In genomic region chr5:115262405-115263247, GRCh38 we compare ENCODE assay signal across 8 cellular contexts. TPM values are rescaled to one million over a fixed set of nuclear protein-coding genes. Genes with fewer than 3 reads are reported as not detected.
DNase-seq lines count a peak whose midpoint lies in the region; ATAC-seq and TF ChIP-seq lines count a peak whose summit lies in the region.

PGGT1B (minus strand) TSS chr5:115262877; CDS start chr5:115262851, 26 bp downstream.

- H3K9me3 ChIP-seq in WERI-Rb-1 (ENCODE audit: severe bottlenecking) (no peaks in the 10 kb centered on the region), breast epithelium (no peaks in the 10 kb centered on the region), iPS-20b (ENCODE audit: insufficient read depth, low read depth, low read length) (no peaks in the 10 kb centered on the region)

- peak within 1 kb of the TSS; percentile 73 for H3K27ac ChIP-seq in WERI-Rb-1
- H3K27ac ChIP-seq in breast epithelium = peak within 1 kb of the TSS; percentile 83 to 87
- no peak within 1 kb of the TSS for H3K27ac ChIP-seq in iPS-20b (ENCODE audit: low read length)
- H3K27ac ChIP-seq in skin epidermis = peak within 1 kb of the TSS; percentile 63 to 96 (median 90)

- peak within 1 kb of the TSS; percentile 85 for H3K9ac ChIP-seq in iPS-20b (ENCODE audit: low read depth, low read length)

- intact Hi-C loops in breast epithelium (cut with DNase I; ENCODE audit: low total_unique reads) = no loop called here

- no peak for TF ChIP-seq POLR2A in breast epithelium (IDR thresholded peaks at IDR 0.05)

- H3K36me3 ChIP-seq in WERI-Rb-1 (no peaks in the 10 kb centered on the region; the same call in 1 of the 2 replicates), breast epithelium (no peaks in the 10 kb centered on the region), iPS-20b (ENCODE audit: insufficient read depth, low read depth, low read length) (peaks cover 11% of the 10 kb centered on the region)

- peak; percentile 93 for ATAC-seq in HG03025 (IDR thresholded peaks at IDR 0.05; ENCODE audit: low FRiP score, unreplicated experiment)

- H3K4me1 ChIP-seq in breast epithelium (peaks cover 0 to 3% of the 10 kb centered on the region in 2 donors), iPS-20b (ENCODE audit: insufficient read depth, low read length) (peaks cover 12% of the 10 kb centered on the region)

- H3K4me3 ChIP-seq in WERI-Rb-1 (ENCODE audit: low read depth, low read length) = peak within 1 kb of the TSS; percentile 90
- H3K4me3 ChIP-seq in breast epithelium = peak within 1 kb of the TSS; percentile 77 to 93 (median 89)
- H3K4me3 ChIP-seq in iPS-20b (ENCODE audit: low read length) = peak within 1 kb of the TSS; percentile 87
- H3K4me3 ChIP-seq in skin epidermis = peak within 1 kb of the TSS; percentile 78 to 98 (median 92)

- DNase-seq in NCI-H187 (lab: John Stamatoyannopoulos, UW) (peak; percentile 10 to 26), NCI-H187 treated with DMSO at 0.1 percent for 48 hours (lab: John Stamatoyannopoulos, UW) (no peak), NCI-H2196 treated with DMSO at 0.1 percent for 48 hours (lab: John Stamatoyannopoulos, UW; ENCODE audit: unreplicated experiment) (peak; percentile 52), WERI-Rb-1 (peak; percentile 86), breast epithelium (ENCODE audit: low spot score in 2 of 2) (peak; percentile 43 to 61)

- no peak for TF ChIP-seq CTCF in WERI-Rb-1 (IDR thresholded peaks at IDR 0.05; ENCODE audit: low read depth, low read length)
- no peak for TF ChIP-seq CTCF in breast epithelium (IDR thresholded peaks at IDR 0.05)

- H3K27me3 ChIP-seq in WERI-Rb-1 (ENCODE audit: insufficient read depth, low read depth, severe bottlenecking) (no peaks in the 10 kb centered on the region), breast epithelium (no peaks in the 10 kb centered on the region), iPS-20b (ENCODE audit: insufficient read depth, low read length) (no peaks in the 10 kb centered on the region)

RNA-seq across cellular contexts. Expression of gene PGGT1B, which starts in this region (rescaled TPM):
- 10 to 100 TPM; 12.6 to 15.7 (median 15.7) TPM for total RNA-seq in breast epithelium
